Comparison of ENCODE assay signal across 12 cellular contexts in the genomic region with DNA sequence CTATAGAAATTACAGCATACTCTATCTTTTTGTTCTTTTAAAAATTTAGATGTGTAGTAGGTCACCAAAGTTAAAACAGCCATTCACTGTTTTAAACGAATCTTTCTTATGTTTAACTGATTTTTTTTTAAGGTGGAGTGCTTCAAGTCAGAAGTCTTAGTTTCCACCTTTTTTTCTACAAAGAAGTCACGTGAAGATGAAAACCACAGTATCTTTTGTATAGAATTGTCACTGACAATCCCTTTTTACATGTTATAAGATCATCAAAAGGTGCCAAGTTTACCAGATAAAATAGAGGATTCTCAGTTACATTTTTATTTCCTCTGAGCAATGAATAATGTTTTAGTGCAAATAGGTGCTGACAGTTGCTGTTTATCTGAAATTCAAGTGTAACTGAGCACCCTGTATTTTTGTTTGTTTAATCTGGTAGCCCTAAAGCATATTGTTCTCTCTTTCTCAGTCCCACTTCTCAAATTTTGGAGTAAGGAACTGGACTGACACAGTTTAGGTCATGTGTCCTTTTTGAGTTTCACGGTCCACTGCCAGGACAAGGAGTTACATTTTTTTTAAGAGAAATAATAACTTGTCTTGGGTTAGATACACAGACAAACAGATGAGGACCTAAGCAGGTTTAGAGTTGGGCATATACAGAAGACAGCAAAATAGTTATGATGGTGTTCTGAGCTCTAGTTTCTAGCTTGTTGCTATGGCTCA.
"Had no signal": no experiment of that assay in that cellular context is flagged by ENCODE, and none has a peak within 500 bp of the region (broad histone marks: within the 10 kb centered on the region; RNA-seq: fewer than 3 reads in every experiment).

No MANE protein-coding gene starts in this region.

- ATAC-seq: activated CD4-positive, CD25-positive, alpha-beta regulatory T cell treated with anti-CD3 and anti-CD28 coated beads, Interleukin-2, amount 50 U/mL, for 24 hours; activated naive CD8-positive, alpha-beta T cell treated with anti-CD3 and anti-CD28 coated beads, Interleukin-2, amount 50 U/mL, for 24 hours; esophagus mucosa; left ventricle myocardium superior; stimulated activated memory B cell treated with anti-CD40 and anti-IgM and Interleukin-4, amounts not matched to agents 10 μg/mL and 1 μg/mL and 100 μg/mL, for 72 hours; T-cell had no signal

- H3K4me1 ChIP-seq: ascending aorta, tibial nerve had no signal

- H3K4me3 ChIP-seq: ascending aorta, tibial nerve had no signal

- H3K4me1 Mint-ChIP-seq: activated naive CD8-positive, alpha-beta T cell treated with anti-CD3 and anti-CD28 coated beads, Interleukin-2, amount 50 U/mL, for 24 hours; stimulated activated memory B cell treated with anti-CD40 and anti-IgM and Interleukin-4, amounts not matched to agents 10 μg/mL and 1 μg/mL and 100 μg/mL, for 72 hours; T-cell had no signal

- H3K9me3 ChIP-seq: ascending aorta, tibial nerve had no signal

- H3K27ac ChIP-seq: ascending aorta, tibial nerve had no signal

- H3K27ac Mint-ChIP-seq: activated naive CD4-positive, alpha-beta T cell treated with anti-CD3 and anti-CD28 coated beads for 36 hours; activated naive CD8-positive, alpha-beta T cell treated with anti-CD3 and anti-CD28 coated beads, Interleukin-2, amount 50 U/mL, for 24 hours; stimulated activated memory B cell treated with anti-CD40 and anti-IgM and Interleukin-4, amounts not matched to agents 10 μg/mL and 1 μg/mL and 100 μg/mL, for 72 hours; T-cell had no signal

- H3K36me3 Mint-ChIP-seq: stimulated activated memory B cell treated with anti-CD40 and anti-IgM and Interleukin-4, amounts not matched to agents 10 μg/mL and 1 μg/mL and 100 μg/mL, for 72 hours; T-cell had no signal

- H3K27me3 ChIP-seq: ascending aorta, tibial nerve had no signal

- DNase-seq: activated CD4-positive, alpha-beta T cell treated with anti-CD3 and anti-CD28 coated beads, Interleukin-2, amount 50 U/mL, for 1 hour; activated naive CD4-positive, alpha-beta T cell treated with anti-CD3 and anti-CD28 coated beads for 36 hours; activated naive CD8-positive, alpha-beta T cell treated with anti-CD3 and anti-CD28 coated beads, Interleukin-2, amount 50 U/mL, for 24 hours; left ventricle myocardium superior; mesendoderm; T-cell; T-helper 9 cell had no signal

- H3K36me3 ChIP-seq: ascending aorta, tibial nerve had no signal

- H3K9me3 Mint-ChIP-seq: activated naive CD8-positive, alpha-beta T cell treated with anti-CD3 and anti-CD28 coated beads, Interleukin-2, amount 50 U/mL, for 24 hours had no signal

- H3K27me3 Mint-ChIP-seq: activated naive CD8-positive, alpha-beta T cell treated with anti-CD3 and anti-CD28 coated beads, Interleukin-2, amount 50 U/mL, for 24 hours; stimulated activated memory B cell treated with anti-CD40 and anti-IgM and Interleukin-4, amounts not matched to agents 10 μg/mL and 1 μg/mL and 100 μg/mL, for 72 hours; T-cell had no signal

- H3K4me3 Mint-ChIP-seq: activated naive CD4-positive, alpha-beta T cell treated with anti-CD3 and anti-CD28 coated beads for 36 hours; activated naive CD8-positive, alpha-beta T cell treated with anti-CD3 and anti-CD28 coated beads, Interleukin-2, amount 50 U/mL, for 24 hours; stimulated activated memory B cell treated with anti-CD40 and anti-IgM and Interleukin-4, amounts not matched to agents 10 μg/mL and 1 μg/mL and 100 μg/mL, for 72 hours; T-cell had no signal
